Comparison of ENCODE assay signal across 12 cellular contexts in genomic region chr12:101924647-101925046, GRCh38. TPM values are rescaled to one million over a fixed set of nuclear protein-coding genes. Genes with fewer than 3 reads are reported as not detected.
A peak's percentile ranks its signal among the peaks of the same experiment; 100 is the strongest.
DNase-seq lines count a peak whose midpoint lies in the region; ATAC-seq and TF ChIP-seq lines count a peak whose summit lies in the region.
"Had no signal": no experiment of that assay in that cellular context is flagged by ENCODE, and none has a peak within 500 bp of the region (broad histone marks: within the 10 kb centered on the region; RNA-seq: fewer than 3 reads in every experiment).

No MANE protein-coding gene starts in this region.

- H3K27me3 ChIP-seq in ovary, result no peaks in the 10 kb centered on the region

- no peak overlapping the region for H3K4me3 ChIP-seq in NB4 (ENCODE audit: low read depth, low read length)
- H3K4me3 ChIP-seq in ovary, result no peak overlapping the region

- TF ChIP-seq POLR2A in NB4 (IDR thresholded peaks at IDR 0.05; ENCODE audit: extremely low read depth, insufficient read length) (no peak), ovary (IDR thresholded peaks at IDR 0.05) (peak; percentile 31)

- TF ChIP-seq CTCF in NB4 (IDR thresholded peaks at IDR 0.05; ENCODE audit: low read depth, low read length) (no peak), chondrocyte (IDR thresholded peaks at IDR 0.05) (no peak), ovary (IDR thresholded peaks at IDR 0.05) (no peak)

- peak overlapping the region; percentile 12 for H3K27ac Mint-ChIP-seq in chondrocyte (ENCODE audit: unreplicated experiment)
- H3K27ac Mint-ChIP-seq: stimulated activated memory B cell treated with anti-CD40 and anti-IgM and Interleukin-4, amounts not matched to agents 10 μg/mL and 1 μg/mL and 100 μg/mL, for 72 hours had no signal

- H3K36me3 ChIP-seq in ovary, result no peaks in the 10 kb centered on the region

- H3K9me3 Mint-ChIP-seq in chondrocyte (ENCODE audit: low read depth), result peaks cover 3% of the 10 kb centered on the region

- peaks cover 3% of the 10 kb centered on the region for H3K4me1 ChIP-seq in ovary (ENCODE audit: insufficient read depth)

- H3K4me3 Mint-ChIP-seq in chondrocyte (ENCODE audit: unreplicated experiment), result no peak overlapping the region
- H3K4me3 Mint-ChIP-seq: stimulated activated memory B cell treated with anti-CD40 and anti-IgM and Interleukin-4, amounts not matched to agents 10 μg/mL and 1 μg/mL and 100 μg/mL, for 72 hours had no signal

- H3K27ac ChIP-seq in ovary, result peak overlapping the region in 1 of 2 donors; percentile 42
- H3K27ac ChIP-seq: epithelial cell of prostate had no signal

- WGBS in ovary, 3 donors, result 13 to 35% (median 20%) methylated on average over 4 of the region's 4 CpGs

- DNase-seq in GM03348 (ENCODE audit: low spot score) (peak; percentile 67), NB4 (ENCODE audit: low read depth) (peak; percentile 29), chondrocyte (ENCODE audit: low spot score) (no peak), ovary (peak; percentile 46 to 67 (median 47)), left lobe of liver (ENCODE audit: low spot score) (no peak), COLO668 (lab: John Stamatoyannopoulos, UW; ENCODE audit: unreplicated experiment) (no peak)
- DNase-seq in stimulated activated naive CD4-positive, alpha-beta T cell (lab: John Stamatoyannopoulos, UW), result no peak
- DNase-seq: NCI-H2081, SW 1271 had no signal

- intact Hi-C loops in ovary (cut with DNase I), result no loop called here

- H3K36me3 Mint-ChIP-seq in chondrocyte (ENCODE audit: low read depth), result peaks cover 3% of the 10 kb centered on the region

- TF ChIP-seq EP300 in ovary (IDR thresholded peaks at IDR 0.05), result no peak

- H3K9me3 ChIP-seq in ovary, result no peaks in the 10 kb centered on the region

- no peak for ATAC-seq in GM21381 (IDR thresholded peaks at IDR 0.05; ENCODE audit: unreplicated experiment)
- no peak for ATAC-seq in left lobe of liver
- ATAC-seq: stimulated activated memory B cell treated with anti-CD40 and anti-IgM and Interleukin-4, amounts not matched to agents 10 μg/mL and 1 μg/mL and 100 μg/mL, for 72 hours had no signal

- H3K4me1 Mint-ChIP-seq in chondrocyte (ENCODE audit: low read depth), result peaks cover 4% of the 10 kb centered on the region

- H3K27me3 Mint-ChIP-seq in chondrocyte (ENCODE audit: low read depth), result no peaks in the 10 kb centered on the region
- H3K27me3 Mint-ChIP-seq: stimulated activated memory B cell treated with anti-CD40 and anti-IgM and Interleukin-4, amounts not matched to agents 10 μg/mL and 1 μg/mL and 100 μg/mL, for 72 hours had no signal

RNA-seq across cellular contexts. Expression of gene DRAM1, which starts 47.3 kb away (rescaled TPM):
- total RNA-seq in chondrocyte, result 7.0 to 11.6 TPM (median 9.3 TPM) in 3 replicates
- total RNA-seq in ovary, result 10 to 100 TPM in 6 of 7 donors, 1 to 10 TPM in 1; 9.3 to 21.7 (median 15.8) TPM
- 10 to 100 TPM in 1 of 2 donors, 1 to 10 TPM in 1; 9.1 to 19.0 TPM for polyA plus RNA-seq in ovary
- total RNA-seq in left lobe of liver, result 2.5 TPM

Comparison
In these comparisons a context has a peak if more than half of its experiments do, and no peak if none do; other contexts are left out.
1. DNase-seq: peak in GM03348 (single experiment), NB4 (single experiment) and ovary (5 of 5); none in chondrocyte (single experiment), stimulated activated naive CD4-positive, alpha-beta T cell (0 of 6), left lobe of liver (single experiment) and COLO668 (single experiment).